In genomic region chr10:92699193-92699517, GRCh38 we compare ENCODE assay signal across 11 cellular contexts. TPM values are rescaled to one million over a fixed set of nuclear protein-coding genes. Genes with fewer than 3 reads are reported as not detected.
A peak's percentile ranks its signal among the peaks of the same experiment; 100 is the strongest.
DNase-seq lines count a peak whose midpoint lies in the region; ATAC-seq, FAIRE-seq and TF ChIP-seq lines count a peak whose summit lies in the region.
"Had no signal": no experiment of that assay in that cellular context is flagged by ENCODE, and none has a peak within 500 bp of the region (broad histone marks: within the 10 kb centered on the region; RNA-seq: fewer than 3 reads in every experiment).

No MANE protein-coding gene starts in this region.

- ATAC-seq in activated naive CD8-positive, alpha-beta T cell treated with anti-CD3 and anti-CD28 coated beads, Interleukin-2, amount 50 U/mL, for 24 hours = no peak
- ATAC-seq in GM18907 (IDR thresholded peaks at IDR 0.05; ENCODE audit: unreplicated experiment) = no peak

- H3K4me3 Mint-ChIP-seq in T-helper 1 cell treated with Interleukin-12 subunit alpha and Interleukin-12 subunit beta and Interleukin-4 antibody, amounts not matched to agents 30 μg/mL and 1 μg/mL, for 36 hours = peak overlapping the region; percentile 73
- H3K4me3 Mint-ChIP-seq in activated naive CD8-positive, alpha-beta T cell treated with anti-CD3 and anti-CD28 coated beads, Interleukin-2, amount 50 U/mL, for 24 hours = peak overlapping the region; percentile 84

- H3K36me3 ChIP-seq in kidney (ENCODE audit: control insufficient read depth in 1 of 2, insufficient read depth in 2 of 2, low read length in 2 of 2) (no peaks in the 10 kb centered on the region), subcutaneous abdominal adipose tissue (ENCODE audit: control insufficient read depth in 5 of 5, insufficient read depth in 5 of 5, low read length in 5 of 5) (peaks cover 0 to 7% (median 0%) of the 10 kb centered on the region in 5 donors)

- H3K27ac ChIP-seq in kidney (ENCODE audit: low read depth in 2 of 2, low read length in 2 of 2) (no peak overlapping the region), subcutaneous abdominal adipose tissue (ENCODE audit: low read depth, low read length) (no peak overlapping the region)
- H3K27ac ChIP-seq: 22Rv1 had no signal

- H3K4me1 Mint-ChIP-seq in T-helper 1 cell treated with Interleukin-12 subunit alpha and Interleukin-12 subunit beta and Interleukin-4 antibody, amounts not matched to agents 30 μg/mL and 1 μg/mL, for 36 hours (ENCODE audit: low read depth) = peaks cover 11% of the 10 kb centered on the region
- peaks cover 31% of the 10 kb centered on the region for H3K4me1 Mint-ChIP-seq in activated naive CD8-positive, alpha-beta T cell treated with anti-CD3 and anti-CD28 coated beads, Interleukin-2, amount 50 U/mL, for 24 hours

- no peak overlapping the region for H3K27ac Mint-ChIP-seq in T-helper 1 cell treated with Interleukin-12 subunit alpha and Interleukin-12 subunit beta and Interleukin-4 antibody, amounts not matched to agents 30 μg/mL and 1 μg/mL, for 36 hours
- peak overlapping the region; percentile 59 for H3K27ac Mint-ChIP-seq in activated naive CD8-positive, alpha-beta T cell treated with anti-CD3 and anti-CD28 coated beads, Interleukin-2, amount 50 U/mL, for 24 hours

- no peak for TF ChIP-seq CTCF in kidney (IDR thresholded peaks at IDR 0.05; ENCODE audit: borderline replicate concordance, extremely low read depth, insufficient read depth)

- no peak overlapping the region for H3K9ac ChIP-seq in kidney (ENCODE audit: low read length in 2 of 2)
- peak overlapping the region in 2 of 5 donors; percentile 48 to 62 for H3K9ac ChIP-seq in subcutaneous abdominal adipose tissue (ENCODE audit: low read length in 5 of 5)

- H3K4me1 ChIP-seq in kidney (ENCODE audit: control insufficient read depth in 1 of 2, insufficient read depth in 1 of 2, low read depth in 1 of 2, low read length in 2 of 2) (peaks cover 0 to 5% of the 10 kb centered on the region in 2 donors), subcutaneous abdominal adipose tissue (ENCODE audit: control insufficient read depth in 5 of 5, insufficient read depth in 5 of 5, low read length in 5 of 5) (peaks cover 0 to 15% (median 11%) of the 10 kb centered on the region in 5 donors)

- H3K9me3 ChIP-seq in kidney (ENCODE audit: control insufficient read depth in 1 of 2, low read length in 2 of 2) (no peaks in the 10 kb centered on the region), subcutaneous abdominal adipose tissue (ENCODE audit: control insufficient read depth in 5 of 5, low read length in 5 of 5) (no peaks in the 10 kb centered on the region)

- FAIRE-seq in kidney (lab: Jason Lieb, UNC) = no peak
- FAIRE-seq: RCC 7860 had no signal

- H3K36me3 Mint-ChIP-seq in T-helper 1 cell treated with Interleukin-12 subunit alpha and Interleukin-12 subunit beta and Interleukin-4 antibody, amounts not matched to agents 30 μg/mL and 1 μg/mL, for 36 hours (ENCODE audit: low read depth) = no peaks in the 10 kb centered on the region
- H3K36me3 Mint-ChIP-seq in activated naive CD8-positive, alpha-beta T cell treated with anti-CD3 and anti-CD28 coated beads, Interleukin-2, amount 50 U/mL, for 24 hours (ENCODE audit: low read depth) = no peaks in the 10 kb centered on the region

- no peaks in the 10 kb centered on the region for H3K9me3 Mint-ChIP-seq in T-helper 1 cell treated with Interleukin-12 subunit alpha and Interleukin-12 subunit beta and Interleukin-4 antibody, amounts not matched to agents 30 μg/mL and 1 μg/mL, for 36 hours
- no peaks in the 10 kb centered on the region for H3K9me3 Mint-ChIP-seq in activated naive CD8-positive, alpha-beta T cell treated with anti-CD3 and anti-CD28 coated beads, Interleukin-2, amount 50 U/mL, for 24 hours

- intact Hi-C loops in kidney (cut with DNase I) = no loop called here

- DNase-seq in T-helper 1 cell (no peak), kidney (no peak), NCI-H2107 (lab: John Stamatoyannopoulos, UW) (no peak), COLO668 (lab: John Stamatoyannopoulos, UW; ENCODE audit: unreplicated experiment) (no peak)
- no peak for DNase-seq in activated naive CD8-positive, alpha-beta T cell treated with anti-CD3 and anti-CD28 coated beads, Interleukin-2, amount 50 U/mL, for 24 hours
- DNase-seq: effector CD4-positive, alpha-beta T cell had no signal

- H3K4me3 ChIP-seq in kidney (ENCODE audit: low read length in 2 of 2) = peak overlapping the region; percentile 34 to 52
- H3K4me3 ChIP-seq in subcutaneous abdominal adipose tissue (ENCODE audit: low read depth in 1 of 5, low read length in 5 of 5) = peak overlapping the region in 4 of 5 donors; percentile 58 to 63 (median 60)

- H3K27me3 ChIP-seq in subcutaneous abdominal adipose tissue (ENCODE audit: control insufficient read depth in 5 of 5, insufficient read depth in 4 of 5, low read length in 5 of 5) = peaks cover 5 to 16% (median 10%) of the 10 kb centered on the region in 5 donors

- H3K27me3 Mint-ChIP-seq in T-helper 1 cell treated with Interleukin-12 subunit alpha and Interleukin-12 subunit beta and Interleukin-4 antibody, amounts not matched to agents 30 μg/mL and 1 μg/mL, for 36 hours (ENCODE audit: low read depth) = peaks cover 70% of the 10 kb centered on the region
- peaks cover 58% of the 10 kb centered on the region for H3K27me3 Mint-ChIP-seq in activated naive CD8-positive, alpha-beta T cell treated with anti-CD3 and anti-CD28 coated beads, Interleukin-2, amount 50 U/mL, for 24 hours

RNA-seq across cellular contexts. Expression of gene HHEX, which starts 9.4 kb away (rescaled TPM):
- total RNA-seq in kidney = 10.0 TPM
- polyA plus RNA-seq in kidney (ENCODE audit: insufficient read depth, low read depth, low replicate concordance) = 3.1 TPM
